13 cellular contexts compared by ENCODE assay signal in the genomic region with DNA sequence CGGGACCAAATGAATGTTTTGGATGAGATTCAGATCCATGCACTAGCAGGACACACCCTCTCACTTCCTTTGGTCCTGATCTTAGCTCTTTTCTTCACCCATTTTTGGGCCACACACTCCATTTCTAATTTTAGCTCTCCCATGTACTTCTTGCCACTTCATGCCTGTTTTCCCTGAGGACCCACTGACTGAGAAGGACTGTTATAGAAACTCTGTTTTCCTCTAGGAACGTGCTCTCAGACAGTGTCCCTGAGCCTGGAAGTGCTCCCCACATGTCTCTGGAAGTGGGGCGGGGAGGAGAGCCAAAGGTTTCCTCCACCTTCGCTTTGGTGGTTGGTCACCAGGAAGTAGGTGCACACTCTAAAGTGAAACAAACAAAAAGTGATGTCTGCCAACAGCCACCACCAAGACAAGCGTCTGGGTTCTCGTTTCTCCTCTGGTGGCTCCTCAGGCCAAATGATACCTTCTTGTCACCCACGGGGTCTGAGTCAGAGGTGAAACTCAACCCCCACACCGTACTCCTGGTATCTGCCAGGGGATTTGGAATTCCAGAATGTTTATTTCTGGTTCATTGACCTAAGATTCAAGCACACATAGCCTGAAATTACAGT.
DNase-seq lines count a peak whose midpoint lies in the region; ATAC-seq, FAIRE-seq and TF ChIP-seq lines count a peak whose summit lies in the region.
"Had no signal": no experiment of that assay in that cellular context is flagged by ENCODE, and none has a peak within 500 bp of the region (broad histone marks: within the 10 kb centered on the region; RNA-seq: fewer than 3 reads in every experiment).

No MANE protein-coding gene starts in this region.

- no peak overlapping the region for H3K4me3 ChIP-seq in right atrium auricular region
- H3K4me3 ChIP-seq in skeletal muscle satellite cell (ENCODE audit: low read length): no peak overlapping the region

- ATAC-seq in SK-N-SH treated with all-trans-retinoic acid at 6 μM for 48 hours: no peak

- peak overlapping the region; percentile 18 for H3K4me2 ChIP-seq in skeletal muscle satellite cell (ENCODE audit: low read length)

- H3K27me3 ChIP-seq in right atrium auricular region: no peaks in the 10 kb centered on the region
- H3K27me3 ChIP-seq in skeletal muscle satellite cell (ENCODE audit: control insufficient read depth, insufficient read depth, low read length): peaks cover 38% of the 10 kb centered on the region

- H3K4me1 ChIP-seq in right atrium auricular region (peaks cover 0 to 15% of the 10 kb centered on the region in 2 donors), skeletal muscle satellite cell (ENCODE audit: control insufficient read depth, insufficient read depth, low read length) (peaks cover 19% of the 10 kb centered on the region)

- DNase-seq in GM18507 (ENCODE audit: extremely low spot score, insufficient read length, low read depth) (peak; percentile 2), RPMI7951 (ENCODE audit: low read depth) (peak; percentile 33), right atrium auricular region (ENCODE audit: low spot score) (no peak), foreskin melanocyte (no peak), nucleus accumbens (lab: John Stamatoyannopoulos, UW) (no peak), NCI-H187 treated with DMSO at 0.1 percent for 48 hours (lab: John Stamatoyannopoulos, UW) (no peak)
- DNase-seq: amygdala; CD4-positive, alpha-beta memory T cell; NCI-H1105 treated with DMSO at 0.1 percent for 48 hours; NCI-H748 treated with DMSO at 0.1 percent for 48 hours; stimulated activated CD4-positive, alpha-beta T cell treated with anti-CD3 and anti-CD28 coated beads, Interleukin-4, amount 100 ng/mL, for 24 hours had no signal

- H3K9me3 ChIP-seq in right atrium auricular region (peaks cover 0 to 9% of the 10 kb centered on the region in 2 donors), skeletal muscle satellite cell (replicated peaks; ENCODE audit: low read length) (peaks cover 4% of the 10 kb centered on the region)

- H3K36me3 ChIP-seq in right atrium auricular region (peaks cover 32% of the 10 kb centered on the region), skeletal muscle satellite cell (ENCODE audit: insufficient read depth, low read length) (no peaks in the 10 kb centered on the region)

- H3K9ac ChIP-seq in skeletal muscle satellite cell (ENCODE audit: low read depth, low read length): no peak overlapping the region

- FAIRE-seq in GM18507 (lab: Jason Lieb, UNC): peak; percentile 61

- H3K27ac ChIP-seq in right atrium auricular region: peak overlapping the region; percentile 27 to 69

- TF ChIP-seq CTCF in right atrium auricular region (IDR thresholded peaks at IDR 0.05): no peak

TF ChIP-seq in SK-N-SH treated with all-trans-retinoic acid at 6 μM for 48 hours, 23 proteins besides CTCF, POLR2A, EP300 and RAD21:
- no peak for TF ChIP-seq PPARA (CRISPR knock-in tag; IDR thresholded peaks at IDR 0.05; ENCODE audit: borderline replicate concordance)
- no peak for TF ChIP-seq TOX (CRISPR knock-in tag; IDR thresholded peaks at IDR 0.05; ENCODE audit: borderline replicate concordance)
- TF ChIP-seq OSR1 (CRISPR knock-in tag; IDR thresholded peaks at IDR 0.05): no peak
- TF ChIP-seq ISL1 (CRISPR knock-in tag; IDR thresholded peaks at IDR 0.05): no peak
- TF ChIP-seq ZNF8 (CRISPR knock-in tag; IDR thresholded peaks at IDR 0.05): no peak
- TF ChIP-seq ZNF565 (CRISPR knock-in tag; conservative IDR thresholded peaks at IDR 0.05; ENCODE audit: low read depth): no peak
- no peak for TF ChIP-seq BACH2 (CRISPR knock-in tag; IDR thresholded peaks at IDR 0.05; ENCODE audit: borderline replicate concordance)

Comparison
In these comparisons a context has a peak if more than half of its experiments do, and no peak if none do; other contexts are left out.
1. DNase-seq: peak in GM18507 (single experiment) and RPMI7951 (single experiment); none in right atrium auricular region (single experiment), foreskin melanocyte (single experiment), nucleus accumbens (0 of 56) and NCI-H187 treated with DMSO at 0.1 percent for 48 hours (single experiment).